In genomic region chr6:63573140-63573898, GRCh38 we compare ENCODE assay signal across 8 cellular contexts. TPM values are rescaled to one million over a fixed set of nuclear protein-coding genes. Genes with fewer than 3 reads are reported as not detected.
A peak's percentile ranks its signal among the peaks of the same experiment; 100 is the strongest.
DNase-seq lines count a peak whose midpoint lies in the region; ATAC-seq and TF ChIP-seq lines count a peak whose summit lies in the region.

No MANE protein-coding gene starts in this region.

- peak; percentile 65 to 82 (median 77) for DNase-seq in CD4-positive, CD25-positive, alpha-beta regulatory T cell
- DNase-seq in NCI-H774 (lab: John Stamatoyannopoulos, UW) (peak; percentile 59), endothelial cell (ENCODE audit: low spot score) (peak; percentile 66), midbrain (lab: John Stamatoyannopoulos, UW) (peak; percentile 63)
- peak; percentile 8 for DNase-seq in activated CD8-positive, alpha-beta memory T cell treated with anti-CD3 and anti-CD28 coated beads, Interleukin-2, amount 50 U/mL, for 24 hours (ENCODE audit: extremely low read depth)
- peak; percentile 22 to 34 for DNase-seq in stimulated activated CD8-positive, alpha-beta memory T cell treated with anti-CD3 and anti-CD28 coated beads, Interleukin-4, amount 100 ng/mL, for 1 hour (ENCODE audit: low read depth in 2 of 2, low spot score in 1 of 2)

- H3K9me3 Mint-ChIP-seq in CD4-positive, CD25-positive, alpha-beta regulatory T cell, result no peaks in the 10 kb centered on the region
- no peaks in the 10 kb centered on the region for H3K9me3 Mint-ChIP-seq in endothelial cell (ENCODE audit: unreplicated experiment)

- H3K9me3 ChIP-seq in CD4-positive, CD25-positive, alpha-beta regulatory T cell (ENCODE audit: control insufficient read depth in 2 of 2, low read length in 2 of 2), result no peaks in the 10 kb centered on the region

- peak overlapping the region; percentile 93 to 98 (median 94) for H3K4me3 Mint-ChIP-seq in CD4-positive, CD25-positive, alpha-beta regulatory T cell
- peak overlapping the region; percentile 98 for H3K4me3 Mint-ChIP-seq in endothelial cell (ENCODE audit: unreplicated experiment)

- peak overlapping the region; percentile 98 for H3K4me3 ChIP-seq in CD4-positive, CD25-positive, alpha-beta regulatory T cell (ENCODE audit: low read depth, low read length)

- ATAC-seq in CD4-positive, CD25-positive, alpha-beta regulatory T cell (ENCODE audit: low read depth in 2 of 2), result peak; percentile 29 to 35
- ATAC-seq in GM19328 (IDR thresholded peaks at IDR 0.05; ENCODE audit: unreplicated experiment) (peak; percentile 38), HG03469 (IDR thresholded peaks at IDR 0.05; ENCODE audit: unreplicated experiment) (peak; percentile 27)

- peaks cover 10% of the 10 kb centered on the region for H3K36me3 Mint-ChIP-seq in CD4-positive, CD25-positive, alpha-beta regulatory T cell
- peaks cover 10% of the 10 kb centered on the region for H3K36me3 Mint-ChIP-seq in endothelial cell (ENCODE audit: low read depth, unreplicated experiment)

- H3K27me3 ChIP-seq in CD4-positive, CD25-positive, alpha-beta regulatory T cell (ENCODE audit: control insufficient read depth, insufficient read depth, low read length), result no peaks in the 10 kb centered on the region

- peak overlapping the region; percentile 95 to 99 (median 97) for H3K27ac Mint-ChIP-seq in CD4-positive, CD25-positive, alpha-beta regulatory T cell
- peak overlapping the region; percentile 98 for H3K27ac Mint-ChIP-seq in endothelial cell (ENCODE audit: unreplicated experiment)

- peaks cover 6 to 43% (median 36%) of the 10 kb centered on the region in 4 donors for H3K4me1 Mint-ChIP-seq in CD4-positive, CD25-positive, alpha-beta regulatory T cell
- H3K4me1 Mint-ChIP-seq in endothelial cell (ENCODE audit: unreplicated experiment), result peaks cover 15% of the 10 kb centered on the region

- TF ChIP-seq CTCF in endothelial cell (IDR thresholded peaks at IDR 0.05; ENCODE audit: unreplicated experiment), result no peak

- peaks cover 28% of the 10 kb centered on the region for H3K4me1 ChIP-seq in CD4-positive, CD25-positive, alpha-beta regulatory T cell (ENCODE audit: control insufficient read depth, insufficient read depth, low read length, poor library complexity, severe bottlenecking)

- H3K36me3 ChIP-seq in CD4-positive, CD25-positive, alpha-beta regulatory T cell (ENCODE audit: control insufficient read depth, insufficient read depth, low read length), result peaks cover 21% of the 10 kb centered on the region

- H3K27me3 Mint-ChIP-seq in CD4-positive, CD25-positive, alpha-beta regulatory T cell, result peaks cover 15% of the 10 kb centered on the region
- H3K27me3 Mint-ChIP-seq in endothelial cell (ENCODE audit: unreplicated experiment), result peaks cover 18% of the 10 kb centered on the region

- peak overlapping the region; percentile 99 for H3K27ac ChIP-seq in CD4-positive, CD25-positive, alpha-beta regulatory T cell (ENCODE audit: insufficient read depth, low read length, poor library complexity, severe bottlenecking)

RNA-seq across cellular contexts. Expression of gene PTP4A1, which starts 1.0 kb away (rescaled TPM):
- total RNA-seq in CD4-positive, CD25-positive, alpha-beta regulatory T cell, result 126 TPM
- 10 to 100 TPM; 54.1 to 72.7 (median 60.8) TPM for polyA plus RNA-seq in CD4-positive, CD25-positive, alpha-beta regulatory T cell
- 58.6 TPM for total RNA-seq in endothelial cell (ENCODE audit: unreplicated experiment)

Comparison
In these comparisons a context has a peak if more than half of its experiments do, and no peak if none do; other contexts are left out.
1. Peak in every context shown above with its lines: DNase-seq, ATAC-seq, H3K4me3 ChIP-seq and H3K27ac ChIP-seq.
2. DNase-seq: peak in every context shown above with its lines; median percentile 77 in CD4-positive, CD25-positive, alpha-beta regulatory T cell; 66 in endothelial cell; 63 in midbrain; 59 in NCI-H774; 28 in stimulated activated CD8-positive, alpha-beta memory T cell treated with anti-CD3 and anti-CD28 coated beads, Interleukin-4, amount 100 ng/mL, for 1 hour; 8 in activated CD8-positive, alpha-beta memory T cell treated with anti-CD3 and anti-CD28 coated beads, Interleukin-2, amount 50 U/mL, for 24 hours.